In genomic region chr21:32457962-32458361, GRCh38 we compare ENCODE assay signal across 19 cellular contexts. TPM values are rescaled to one million over a fixed set of nuclear protein-coding genes. Genes with fewer than 3 reads are reported as not detected.
DNase-seq lines count a peak whose midpoint lies in the region; ATAC-seq and TF ChIP-seq lines count a peak whose summit lies in the region.
"Had no signal": no experiment of that assay in that cellular context is flagged by ENCODE, and none has a peak within 500 bp of the region (broad histone marks: within the 10 kb centered on the region; RNA-seq: fewer than 3 reads in every experiment).

No MANE protein-coding gene starts in this region.

- CTCF ChIA-PET in IMR-90 (lab: Yijun Ruan, JAX): no interaction called here

- H3K36me3 ChIP-seq in IMR-90 (ENCODE audit: control insufficient read depth, insufficient read depth, low read length) (no peaks in the 10 kb centered on the region), ascending aorta (peaks cover 32 to 65% of the 10 kb centered on the region in 2 donors), lower lobe of right lung (peaks cover 74% of the 10 kb centered on the region), testis (ENCODE audit: low read depth, missing control alignments) (no peaks in the 10 kb centered on the region)
- H3K36me3 ChIP-seq: MG63, SJCRH30 had no signal

- no peak overlapping the region; the same call in 1 of the 2 replicates for H3K4ac ChIP-seq in IMR-90 (ENCODE audit: low read depth, low read length)

- no peak overlapping the region for H2AK9ac ChIP-seq in IMR-90 (replicated peaks; ENCODE audit: low read depth, low read length, poor library complexity)

- no peak overlapping the region for H4K91ac ChIP-seq in IMR-90 (ENCODE audit: insufficient read depth, low read depth, low read length)

- no peak overlapping the region for H3K4me3 ChIP-seq in IMR-90 (ENCODE audit: insufficient read depth, low read depth, low read length)
- H3K4me3 ChIP-seq in ascending aorta: no peak overlapping the region
- no peak overlapping the region for H3K4me3 ChIP-seq in lower lobe of right lung
- no peak overlapping the region for H3K4me3 ChIP-seq in testis
- H3K4me3 ChIP-seq: MG63, SJCRH30 had no signal

- intact Hi-C loops in IMR-90 (cut with micrococcal nuclease) (no loop called here), ascending aorta (cut with DNase I) (loop anchor here (2.0 kb wide), 1 partner anchor 45 kb away; the partner anchor contains the start of gene EVA1C), lower lobe of right lung (cut with DNase I) (no loop called here), testis (cut with DNase I; ENCODE audit: low total_unique reads) (loop anchor here (5.0 kb wide), 1 partner anchor 46 kb away; the partner anchor contains the start of gene EVA1C)

- no peaks in the 10 kb centered on the region for H3K9me3 ChIP-seq in IMR-90 (ENCODE audit: control insufficient read depth, insufficient read depth, low read length)
- H3K9me3 ChIP-seq in ascending aorta: no peaks in the 10 kb centered on the region
- no peaks in the 10 kb centered on the region for H3K9me3 ChIP-seq in lower lobe of right lung
- no peaks in the 10 kb centered on the region for H3K9me3 ChIP-seq in testis
- H3K9me3 ChIP-seq: SJCRH30 had no signal

- H2AK5ac ChIP-seq in IMR-90 (ENCODE audit: low read depth, low read length): no peak overlapping the region

- no peak overlapping the region for H3K56ac ChIP-seq in IMR-90 (ENCODE audit: extremely low read depth, insufficient read depth, low read length)

- TF ChIP-seq POLR2A in IMR-90 (IDR thresholded peaks at IDR 0.05; ENCODE audit: low read depth, low read length): no peak
- TF ChIP-seq POLR2A in testis (IDR thresholded peaks at IDR 0.05): no peak

- H2BK5ac ChIP-seq in IMR-90 (ENCODE audit: low read depth, low read length, poor library complexity, severe bottlenecking): no peak overlapping the region

- H3K27me3 ChIP-seq in IMR-90 (ENCODE audit: control insufficient read depth, insufficient read depth, low read length) (no peaks in the 10 kb centered on the region), ascending aorta (no peaks in the 10 kb centered on the region), lower lobe of right lung (ENCODE audit: low read depth) (no peaks in the 10 kb centered on the region), testis (no peaks in the 10 kb centered on the region)
- H3K27me3 ChIP-seq: MG63 had no signal

- ATAC-seq in IMR-90 (ENCODE audit: low read depth) (no peak), lower lobe of right lung (no peak), HG03457 (IDR thresholded peaks at IDR 0.05; ENCODE audit: unreplicated experiment) (no peak)

- no peak overlapping the region for H2BK20ac ChIP-seq in IMR-90 (ENCODE audit: low read depth, low read length)

- H3K4me2 ChIP-seq in IMR-90 (ENCODE audit: low read depth, low read length): no peak overlapping the region

- TF ChIP-seq CTCF in IMR-90 (conservative IDR thresholded peaks at IDR 0.05; ENCODE audit: low read depth, low read length): no peak
- TF ChIP-seq CTCF in ascending aorta (IDR thresholded peaks at IDR 0.05): no peak
- no peak for TF ChIP-seq CTCF in lower lobe of right lung (IDR thresholded peaks at IDR 0.05)
- TF ChIP-seq CTCF in testis (IDR thresholded peaks at IDR 0.05): no peak

- in situ Hi-C loops in IMR-90 (cut with MboI; ENCODE audit: low sequenced_read_pairs): no loop called here

- H2BK120ac ChIP-seq in IMR-90 (ENCODE audit: low read depth, low read length): no peak overlapping the region

- H3K14ac ChIP-seq in IMR-90 (replicated peaks; ENCODE audit: low read depth, low read length): no peak overlapping the region; the same call in 1 of the 2 replicates

- H3K18ac ChIP-seq in IMR-90 (ENCODE audit: low read depth, low read length): peak overlapping the region; percentile 3; the same call in 1 of the 2 replicates

- H4K8ac ChIP-seq in IMR-90 (ENCODE audit: low read depth in 2 of 2, low read length in 2 of 2): peak overlapping the region in 1 of 2 experiments; percentile 74; a peak in 1 of 4 replicates

- dilution Hi-C loops in IMR-90 (cut with HindIII; ENCODE audit: low sequenced_read_pairs, unreplicated experiment): no loop called here

- no peak for DNase-seq in IMR-90
- no peak for DNase-seq in ascending aorta (ENCODE audit: low spot score in 2 of 2)
- DNase-seq in lower lobe of right lung: no peak
- DNase-seq in testis: no peak
- no peak for DNase-seq in hippocampal formation (lab: John Stamatoyannopoulos, UW)
- no peak for DNase-seq in DMS114 treated with DMSO at 0.1 percent for 48 hours (lab: John Stamatoyannopoulos, UW; ENCODE audit: unreplicated experiment)
- DNase-seq in DMS53 (lab: John Stamatoyannopoulos, UW): no peak
- DNase-seq: activated CD4-positive, alpha-beta T cell treated with anti-CD3 and anti-CD28 coated beads, Interleukin-2, amount 50 U/mL, for 48 hours; activated gamma-delta T cell treated with Interleukin-2 at 50 U/mL for 16 hours; CD4-positive, alpha-beta T cell; central memory CD4-positive, alpha-beta T cell; DMS 273 treated with DMSO at 0.1 percent for 48 hours; MG63; NCI-H1436; NCI-H774; stimulated activated CD4-positive, alpha-beta T cell treated with anti-CD3 and anti-CD28 coated beads, Interleukin-4, amount 100 ng/mL, for 4 hours had no signal

- no peaks in the 10 kb centered on the region for H4K20me1 ChIP-seq in IMR-90 (ENCODE audit: insufficient read depth, low read length)

- H2AFZ ChIP-seq in IMR-90 (replicated peaks; ENCODE audit: low read length, poor library complexity): no peak overlapping the region

- H3K4me1 ChIP-seq in IMR-90 (ENCODE audit: control insufficient read depth, insufficient read depth, low read length) (peaks cover 18% of the 10 kb centered on the region), ascending aorta (peaks cover 9 to 28% of the 10 kb centered on the region in 2 donors), lower lobe of right lung (peaks cover 29% of the 10 kb centered on the region), testis (peaks cover 24% of the 10 kb centered on the region)
- H3K4me1 ChIP-seq: SJCRH30 had no signal

- peaks cover 0 to 4% of the 10 kb centered on the region in 2 experiments; a peak in 1 of 4 replicates for H3K79me1 ChIP-seq in IMR-90 (ENCODE audit: low read depth in 1 of 2, low read length in 2 of 2)

- no peak overlapping the region for H3K9ac ChIP-seq in IMR-90 (ENCODE audit: low read depth, low read length)

- peaks cover 10% of the 10 kb centered on the region; the same call in 1 of the 2 replicates for H3K9me1 ChIP-seq in IMR-90 (ENCODE audit: insufficient read depth, low read length)

- peak overlapping the region; percentile 8; the same call in 1 of the 2 replicates for H3K23ac ChIP-seq in IMR-90 (ENCODE audit: low read depth, low read length)

- no peak overlapping the region for H4K5ac ChIP-seq in IMR-90 (ENCODE audit: low read depth, low read length)

- H2BK15ac ChIP-seq in IMR-90 (ENCODE audit: low read depth, low read length): no peak overlapping the region

- no peak for TF ChIP-seq RAD21 in IMR-90 (IDR thresholded peaks at IDR 0.05; ENCODE audit: low read length)

- no TSS peak for BruUV-seq in IMR-90 (replicated peaks; lab: Mats Ljungman, UMichigan)

- POLR2A ChIA-PET in IMR-90 (lab: Charles Lee; ENCODE audit: unreplicated experiment): no interaction called here

- H3K27ac ChIP-seq in IMR-90 (ENCODE audit: insufficient read depth, low read length): no peak overlapping the region
- H3K27ac ChIP-seq in ascending aorta: peak overlapping the region; percentile 64 to 84
- peak overlapping the region; percentile 68 for H3K27ac ChIP-seq in lower lobe of right lung
- H3K27ac ChIP-seq in testis: peak overlapping the region; percentile 56 to 90
- H3K27ac ChIP-seq: SJCRH30 had no signal

- WGBS in IMR-90 (ENCODE audit: extremely low coverage in 2 of 2, insufficient read length in 1 of 2), 2 experiments: 60% methylated on average over 1 of the region's 6 CpGs; no CpG with 5 or more reads in 1 of the 2 experiments
- 90 to 91% methylated on average over 6 of the region's 6 CpGs for WGBS in testis, 2 donors

TF ChIP-seq in IMR-90, 13 proteins besides CTCF, POLR2A, EP300 and RAD21:
- TF ChIP-seq RCOR1 (IDR thresholded peaks at IDR 0.05; ENCODE audit: insufficient replicate concordance, low read length): no peak

RNA-seq across cellular contexts. Expression of gene EVA1C, which starts 45.5 kb away (rescaled TPM):
- 0.72 and 0.83 TPM in 2 replicates for total RNA-seq in IMR-90 (2012; rRNA removed)
- 1.1 and 1.3 TPM in 2 replicates for polyA plus RNA-seq in IMR-90 (2012; rRNA removed)
- 0.85 and 1.1 TPM in 2 replicates for polyA plus RNA-seq in IMR-90 (2012; cell fraction: cytosol; rRNA removed)
- 1.2 and 1.5 TPM in 2 replicates for polyA plus RNA-seq in IMR-90 (2012; cell fraction: nucleus; rRNA removed; ENCODE audit: low replicate concordance)
- 147 TPM for total RNA-seq in ascending aorta
- 31.8 TPM for total RNA-seq in lower lobe of right lung
- 10 to 100 TPM; 28.4 to 44.2 TPM for total RNA-seq in testis
- polyA plus RNA-seq in testis (ENCODE audit: insufficient read depth, low read depth, low replicate concordance): 47.0 TPM
- total RNA-seq: OCI-LY7 had no signal

Comparison
In these comparisons a context has a peak if more than half of its experiments do, and no peak if none do; other contexts are left out.
1. RNA of gene EVA1C, which starts 45.5 kb away (total RNA-seq): 147 TPM in ascending aorta (single experiment), 28.4 to 44.2 TPM in testis and 31.8 TPM in lower lobe of right lung (single experiment); 0.72 to 0.83 TPM in IMR-90; every median in the first group is over 10 times any median in the second.
2. intact Hi-C loops: an anchor here in ascending aorta (2.0 kb wide) and testis (5.0 kb wide); none called in IMR-90 and lower lobe of right lung.